8 cellular contexts compared by ENCODE assay signal in the genomic region with DNA sequence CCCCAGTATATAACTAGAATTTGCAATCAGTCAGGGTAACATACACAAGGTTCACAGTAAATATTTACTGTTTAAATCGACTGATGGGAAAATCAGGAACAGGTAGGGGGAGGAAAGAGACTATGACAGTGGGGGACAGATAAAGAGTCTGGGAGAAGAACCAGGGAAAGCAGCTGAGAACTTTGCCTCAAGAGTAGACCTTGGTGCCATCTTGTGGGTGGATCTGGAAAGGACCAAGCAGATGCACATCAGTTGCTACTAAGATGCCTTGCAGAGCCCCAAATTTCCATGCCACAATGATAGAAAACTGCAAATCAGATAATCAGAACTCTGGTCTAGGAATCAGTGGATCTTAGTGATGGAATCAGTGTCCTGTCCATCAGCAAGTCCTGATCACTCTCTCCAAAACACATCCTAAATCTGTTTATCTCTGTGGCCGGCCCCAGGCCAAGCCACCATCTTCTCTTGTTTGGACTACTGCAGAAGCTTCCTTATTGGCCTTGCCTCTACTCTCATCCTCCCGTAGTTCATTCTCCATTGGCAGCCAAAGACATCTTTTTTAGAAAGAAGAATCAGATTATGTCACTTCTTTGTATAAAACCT.
DNase-seq lines count a peak whose midpoint lies in the region; ATAC-seq and TF ChIP-seq lines count a peak whose summit lies in the region.

No MANE protein-coding gene starts in this region.

- no peak overlapping the region for H3K4me3 Mint-ChIP-seq in effector memory CD8-positive, alpha-beta T cell

- H3K9me3 Mint-ChIP-seq in effector memory CD8-positive, alpha-beta T cell, result no peaks in the 10 kb centered on the region

- CTCF ChIA-PET in AG04449 (lab: Yijun Ruan, JAX), result interaction anchor here (0.8 to 5.2 kb wide), 34 partner anchors 11 to 457 kb away, joined by 3 to 134 read pairs (median 5); no protein-coding TSS in a partner anchor

- intact Hi-C loops in tibial artery (cut with DNase I; ENCODE audit: low total_unique reads), result no loop called here

- no peaks in the 10 kb centered on the region for H3K27me3 Mint-ChIP-seq in effector memory CD8-positive, alpha-beta T cell

- peaks cover 0 to 11% (median 4%) of the 10 kb centered on the region in 4 donors for H3K4me1 ChIP-seq in tibial artery

- peaks cover 8 to 12% of the 10 kb centered on the region in 2 donors for H3K4me1 Mint-ChIP-seq in effector memory CD8-positive, alpha-beta T cell (ENCODE audit: low read depth in 2 of 2)

- H3K27me3 ChIP-seq in GM06990 (replicated peaks; ENCODE audit: control insufficient read depth, insufficient read depth, low read length) (no peaks in the 10 kb centered on the region), WERI-Rb-1 (ENCODE audit: insufficient read depth, low read depth, severe bottlenecking) (no peaks in the 10 kb centered on the region), tibial artery (no peaks in the 10 kb centered on the region)

- H3K36me3 Mint-ChIP-seq in effector memory CD8-positive, alpha-beta T cell (ENCODE audit: insufficient read depth), result peaks cover 6% of the 10 kb centered on the region

- H3K9me3 ChIP-seq in WERI-Rb-1 (ENCODE audit: severe bottlenecking) (no peaks in the 10 kb centered on the region), tibial artery (no peaks in the 10 kb centered on the region)

- peak; percentile 39 for ATAC-seq in effector memory CD8-positive, alpha-beta T cell (replicated peaks)

- H3K27ac ChIP-seq in WERI-Rb-1 (no peak overlapping the region; the same call in 1 of the 2 replicates), tibial artery (no peak overlapping the region)

- peak; percentile 78 for TF ChIP-seq CTCF in AG04449 (IDR thresholded peaks at IDR 0.05; ENCODE audit: insufficient read depth, low read length, missing control alignments)
- TF ChIP-seq CTCF in GM06990 (IDR thresholded peaks at IDR 0.05; ENCODE audit: insufficient read depth, low read length, poor library complexity, severe bottlenecking), result peak; percentile 63
- peak; percentile 78 for TF ChIP-seq CTCF in WERI-Rb-1 (IDR thresholded peaks at IDR 0.05; ENCODE audit: low read depth, low read length)
- peak; percentile 69 to 73 for TF ChIP-seq CTCF in tibial artery (IDR thresholded peaks at IDR 0.05)

- no peak for DNase-seq in AG04449 (ENCODE audit: low read depth, low spot score)
- DNase-seq in GM06990 (ENCODE audit: extremely low read depth, insufficient read length), result no peak
- peak; percentile 62 for DNase-seq in LHCN-M2 (ENCODE audit: low read depth)
- peak; percentile 67 for DNase-seq in WERI-Rb-1
- peak; percentile 33 to 40 (median 39) for DNase-seq in effector memory CD8-positive, alpha-beta T cell
- peak; percentile 34 for DNase-seq in middle frontal gyrus (ENCODE audit: extremely low spot score, low spot score)
- DNase-seq in tibial artery, result peak in 1 of 2 donors; percentile 61
- DNase-seq in DMS79 (lab: John Stamatoyannopoulos, UW), result no peak

- POLR2A ChIA-PET in AG04449 (lab: Yijun Ruan, JAX), result no interaction called here

- H3K4me3 ChIP-seq in AG04449 (ENCODE audit: low read depth, low read length), result no peak overlapping the region
- H3K4me3 ChIP-seq in GM06990 (replicated peaks; ENCODE audit: low read depth, low read length), result no peak overlapping the region
- H3K4me3 ChIP-seq in WERI-Rb-1 (ENCODE audit: low read depth, low read length), result no peak overlapping the region
- no peak overlapping the region for H3K4me3 ChIP-seq in tibial artery

- H3K27ac Mint-ChIP-seq in effector memory CD8-positive, alpha-beta T cell, result no peak overlapping the region

- no peaks in the 10 kb centered on the region for H3K36me3 ChIP-seq in GM06990 (ENCODE audit: control insufficient read depth, insufficient read depth, low read length)
- no peaks in the 10 kb centered on the region for H3K36me3 ChIP-seq in WERI-Rb-1
- no peaks in the 10 kb centered on the region for H3K36me3 ChIP-seq in tibial artery

Comparison
In these comparisons a context has a peak if more than half of its experiments do, and no peak if none do; other contexts are left out.
1. DNase-seq: peak in LHCN-M2 (single experiment), WERI-Rb-1 (single experiment), effector memory CD8-positive, alpha-beta T cell (3 of 3) and middle frontal gyrus (single experiment); none in AG04449 (single experiment), GM06990 (single experiment) and DMS79 (single experiment).
2. Peak in every context shown above with its lines, with median percentiles within 50 percentile points of each other: CTCF ChIP-seq.